ENCODE assay signal across 1 cellular context in genomic region chr5:124446125-124446524, GRCh38.
TF ChIP-seq lines count a peak whose summit lies in the region.

No MANE protein-coding gene starts in this region.

TF ChIP-seq in H1, 55 proteins besides CTCF, POLR2A, EP300 and RAD21 (continued from another document):
- TF ChIP-seq SAP30 (IDR thresholded peaks at IDR 0.05; ENCODE audit: insufficient read depth, insufficient replicate concordance, low read length) = no peak
- TF ChIP-seq CTBP2 (IDR thresholded peaks at IDR 0.05; ENCODE audit: borderline replicate concordance, insufficient read depth, insufficient read length, low read length) = no peak
- no peak for TF ChIP-seq BRCA1 (IDR thresholded peaks at IDR 0.05; ENCODE audit: low read depth, low read length)
- TF ChIP-seq GABPA (IDR thresholded peaks at IDR 0.05; ENCODE audit: borderline replicate concordance, insufficient read depth, low read length) = no peak
- no peak for TF ChIP-seq RFX5 (IDR thresholded peaks at IDR 0.05; ENCODE audit: borderline replicate concordance, low read depth, low read length)
- TF ChIP-seq TAF7 (optimal IDR thresholded peaks at IDR 0.05; ENCODE audit: borderline replicate concordance, low read depth, low read length) = no peak
- no peak for TF ChIP-seq ASH2L (IDR thresholded peaks at IDR 0.05; ENCODE audit: low read length)
- TF ChIP-seq, protein P1, sequence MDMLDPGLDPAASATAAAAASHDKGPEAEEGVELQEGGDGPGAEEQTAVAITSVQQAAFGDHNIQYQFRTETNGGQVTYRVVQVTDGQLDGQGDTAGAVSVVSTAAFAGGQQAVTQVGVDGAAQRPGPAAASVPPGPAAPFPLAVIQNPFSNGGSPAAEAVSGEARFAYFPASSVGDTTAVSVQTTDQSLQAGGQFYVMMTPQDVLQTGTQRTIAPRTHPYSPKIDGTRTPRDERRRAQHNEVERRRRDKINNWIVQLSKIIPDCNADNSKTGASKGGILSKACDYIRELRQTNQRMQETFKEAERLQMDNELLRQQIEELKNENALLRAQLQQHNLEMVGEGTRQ (IDR thresholded peaks at IDR 0.05; ENCODE audit: low read length) = no peak
- TF ChIP-seq JUND (IDR thresholded peaks at IDR 0.05; ENCODE audit: low read length) = no peak
- no peak for TF ChIP-seq EZH2 (IDR thresholded peaks at IDR 0.05; ENCODE audit: low read depth, low read length, severe bottlenecking)
